25 cellular contexts compared by ENCODE assay signal in the genomic region with DNA sequence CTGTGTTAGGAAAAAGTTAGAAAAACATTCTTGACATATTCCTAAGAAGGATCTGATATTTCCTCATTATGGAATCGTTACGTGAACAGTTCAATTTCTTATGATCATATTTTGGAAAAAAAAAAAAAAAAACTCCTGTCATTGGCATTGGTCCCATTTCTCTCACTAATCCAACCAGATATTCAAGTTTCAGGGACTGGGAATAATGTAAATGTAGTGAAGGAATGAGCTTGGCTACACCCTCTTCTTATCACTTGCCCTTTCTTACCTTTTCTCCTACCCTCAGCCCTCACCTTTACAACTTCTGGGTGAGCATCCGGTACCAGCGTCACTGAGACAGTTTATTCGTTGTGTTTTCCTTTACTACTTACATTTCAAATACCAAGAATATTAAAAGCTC.
"Had no signal": no experiment of that assay in that cellular context is flagged by ENCODE, and none has a peak within 500 bp of the region (broad histone marks: within the 10 kb centered on the region; RNA-seq: fewer than 3 reads in every experiment).

No MANE protein-coding gene starts in this region.

- H3K36me3 Mint-ChIP-seq: natural killer cell had no signal

- H3K4me1 ChIP-seq: gastrocnemius medialis, left lung, pancreas, right lobe of liver, suprapubic skin, transverse colon had no signal

- DNase-seq: dorsolateral prefrontal cortex; effector CD4-positive, alpha-beta T cell; foreskin fibroblast; gastrocnemius medialis; head of caudate nucleus; left cardiac atrium; left lung; mammary epithelial cell; mesendoderm; natural killer cell; pancreas; right lobe of liver; stimulated activated CD4-positive, alpha-beta T cell treated with anti-CD3 and anti-CD28 coated beads, Interleukin-12 subunit alpha, Interleukin-12 subunit beta, amount 100 ng/mL, for 4 hours; stimulated activated CD4-positive, alpha-beta T cell treated with anti-CD3 and anti-CD28 coated beads, Interleukin-1b, Interleukin-23, amount 100 ng/mL, for 48 hours; stimulated activated CD4-positive, alpha-beta T cell treated with anti-CD3 and anti-CD28 coated beads, Interleukin-4, amount 100 ng/mL, for 1 hour; stimulated activated CD8-positive, alpha-beta memory T cell treated with anti-CD3 and anti-CD28 coated beads, Interleukin-4, amount 100 ng/mL, for 48 hours; stimulated activated naive CD4-positive, alpha-beta T cell; stimulated activated naive CD8-positive, alpha-beta T cell treated with anti-CD3 and anti-CD28 coated beads, Interleukin-15, amount 100 ng/mL, for 72 hours; transverse colon had no signal

- H3K4me3 ChIP-seq: dorsolateral prefrontal cortex, gastrocnemius medialis, left lung, pancreas, right lobe of liver, smooth muscle cell, suprapubic skin, transverse colon had no signal

- FAIRE-seq: islet of Langerhans had no signal

- H3K27ac ChIP-seq: dorsolateral prefrontal cortex, epithelial cell of prostate, gastrocnemius medialis, left lung, neutrophil, pancreas, right lobe of liver, suprapubic skin, transverse colon had no signal

- H3K4me1 Mint-ChIP-seq: natural killer cell; stimulated activated naive CD8-positive, alpha-beta T cell treated with anti-CD3 and anti-CD28 coated beads, Interleukin-15, amount 100 ng/mL, for 72 hours had no signal

- H3K36me3 ChIP-seq: gastrocnemius medialis, left lung, neutrophil, pancreas, right lobe of liver, suprapubic skin, transverse colon had no signal

- H3K27ac Mint-ChIP-seq: natural killer cell; stimulated activated naive CD8-positive, alpha-beta T cell treated with anti-CD3 and anti-CD28 coated beads, Interleukin-15, amount 100 ng/mL, for 72 hours had no signal

- ATAC-seq: esophagus mucosa; gastrocnemius medialis; left cardiac atrium; left lung; natural killer cell; pancreas; right lobe of liver; stimulated activated naive CD8-positive, alpha-beta T cell treated with anti-CD3 and anti-CD28 coated beads, Interleukin-15, amount 100 ng/mL, for 72 hours had no signal

- H3K9me3 Mint-ChIP-seq: stimulated activated naive CD8-positive, alpha-beta T cell treated with anti-CD3 and anti-CD28 coated beads, Interleukin-15, amount 100 ng/mL, for 72 hours had no signal

- H3K4me3 Mint-ChIP-seq: natural killer cell; stimulated activated naive CD8-positive, alpha-beta T cell treated with anti-CD3 and anti-CD28 coated beads, Interleukin-15, amount 100 ng/mL, for 72 hours had no signal

- H3K27me3 ChIP-seq: dorsolateral prefrontal cortex, gastrocnemius medialis, left lung, neutrophil, pancreas, right lobe of liver, suprapubic skin, transverse colon had no signal

- H3K27me3 Mint-ChIP-seq: stimulated activated naive CD8-positive, alpha-beta T cell treated with anti-CD3 and anti-CD28 coated beads, Interleukin-15, amount 100 ng/mL, for 72 hours had no signal

- H3K9me3 ChIP-seq: gastrocnemius medialis, left lung, neutrophil, pancreas, right lobe of liver, suprapubic skin, transverse colon had no signal
